ENCODE assay signal across 9 cellular contexts in the genomic region with DNA sequence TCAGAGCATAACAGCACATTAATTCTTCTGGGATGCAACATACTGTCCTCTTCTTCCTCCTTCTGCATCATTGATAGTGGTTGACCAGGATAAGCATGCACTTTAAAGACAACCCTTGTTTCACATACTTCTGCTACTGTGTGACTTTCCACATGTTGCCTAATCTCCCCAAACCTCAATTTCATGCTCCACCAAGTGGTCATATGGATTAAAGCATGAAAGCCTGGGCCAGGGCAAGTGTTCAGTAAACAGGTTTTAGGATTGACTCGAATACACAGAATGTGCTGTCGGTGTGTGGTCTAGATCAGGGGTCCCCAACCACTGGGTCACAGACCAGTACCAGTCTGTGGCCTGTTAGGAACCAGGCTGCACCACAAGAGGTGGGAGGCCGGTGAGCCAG. TPM values are rescaled to one million over a fixed set of nuclear protein-coding genes. Genes with fewer than 3 reads are reported as not detected.
DNase-seq lines count a peak whose midpoint lies in the region; ATAC-seq and TF ChIP-seq lines count a peak whose summit lies in the region.
"Had no signal": no experiment of that assay in that cellular context is flagged by ENCODE, and none has a peak within 500 bp of the region (broad histone marks: within the 10 kb centered on the region; RNA-seq: fewer than 3 reads in every experiment).

No MANE protein-coding gene starts in this region.

- H3K4me1 ChIP-seq in mucosa of descending colon (ENCODE audit: low read depth) (no peaks in the 10 kb centered on the region), sigmoid colon (no peaks in the 10 kb centered on the region)

- no peak overlapping the region for H3K27ac ChIP-seq in sigmoid colon
- H3K27ac ChIP-seq: SJSA1 had no signal

- DNase-seq in GM12864 (ENCODE audit: low read depth) (no peak), NCI-H1048 (lab: John Stamatoyannopoulos, UW) (peak; percentile 4), astrocyte of the spinal cord (ENCODE audit: low read depth, low spot score) (peak; percentile 65), left colon (no peak), mucosa of descending colon (no peak), sigmoid colon (no peak), dedifferentiated amniotic fluid mesenchymal stem cell (ENCODE audit: extremely low spot score) (no peak)

- peak; percentile 32 for TF ChIP-seq CTCF in GM12864 (IDR thresholded peaks at IDR 0.05; ENCODE audit: low read depth, low read length, missing control alignments)
- peak; percentile 64 for TF ChIP-seq CTCF in astrocyte of the spinal cord (IDR thresholded peaks at IDR 0.05; ENCODE audit: low read depth, low read length)
- no peak for TF ChIP-seq CTCF in mucosa of descending colon (IDR thresholded peaks at IDR 0.05)
- peak in 1 of 4 experiments; percentile 19 for TF ChIP-seq CTCF in sigmoid colon (IDR thresholded peaks at IDR 0.05)

- ATAC-seq in left colon (peak; percentile 25), GM18520 (IDR thresholded peaks at IDR 0.05; ENCODE audit: unreplicated experiment) (no peak), mucosa of descending colon (no peak)

- H3K9me3 ChIP-seq in mucosa of descending colon (no peaks in the 10 kb centered on the region), sigmoid colon (no peaks in the 10 kb centered on the region)
- H3K9me3 ChIP-seq: SJSA1 had no signal

- no peak overlapping the region for H3K4me3 ChIP-seq in GM12864 (ENCODE audit: low read depth, low read length)
- H3K4me3 ChIP-seq in astrocyte of the spinal cord (ENCODE audit: low read depth, low read length) = no peak overlapping the region
- H3K4me3 ChIP-seq in mucosa of descending colon = no peak overlapping the region
- no peak overlapping the region for H3K4me3 ChIP-seq in sigmoid colon
- H3K4me3 ChIP-seq: SJSA1 had no signal

- no peak for TF ChIP-seq POLR2A in sigmoid colon (IDR thresholded peaks at IDR 0.05)

- H3K27me3 ChIP-seq in sigmoid colon = no peaks in the 10 kb centered on the region
- H3K27me3 ChIP-seq: SJSA1 had no signal

- intact Hi-C loops in left colon (cut with DNase I, micrococcal nuclease) (loop anchor here in 1 of 2 donors (10.0 kb wide), 1 partner anchor 333 kb away; no protein-coding TSS in a partner anchor), mucosa of descending colon (cut with DNase I, micrococcal nuclease) (loop anchor here in 1 of 2 donors (5.0 kb wide), 1 partner anchor 335 kb away; no protein-coding TSS in a partner anchor), sigmoid colon (cut with DNase I) (no loop called here)

- WGBS in sigmoid colon, 2 donors = 61 to 69% methylated on average over 3 of the region's 3 CpGs

- no peak for TF ChIP-seq EP300 in sigmoid colon (IDR thresholded peaks at IDR 0.05)

- H3K36me3 ChIP-seq in mucosa of descending colon (ENCODE audit: low read depth) = no peaks in the 10 kb centered on the region
- no peaks in the 10 kb centered on the region for H3K36me3 ChIP-seq in sigmoid colon
- H3K36me3 ChIP-seq: SJSA1 had no signal

- in situ Hi-C loops in astrocyte of the spinal cord (cut with HindIII; ENCODE audit: low sequenced_read_pairs) = no loop called here

RNA-seq across cellular contexts. Expression of a gene that starts 22.5 kb away (rescaled TPM):
- total RNA-seq in left colon = not detected
- not detected for total RNA-seq in mucosa of descending colon
- not detected for total RNA-seq in sigmoid colon
- 1 to 10 TPM in 1 of 3 donors, not detected in 2; 2.5 TPM for polyA plus RNA-seq in sigmoid colon
- total RNA-seq: SJSA1 had no signal

Comparison
In these comparisons a context has a peak if more than half of its experiments do, and no peak if none do; other contexts are left out.
1. DNase-seq: peak in NCI-H1048 (single experiment) and astrocyte of the spinal cord (single experiment); none in GM12864 (single experiment), left colon (0 of 2), mucosa of descending colon (0 of 3), sigmoid colon (single experiment) and dedifferentiated amniotic fluid mesenchymal stem cell (single experiment).